In the genomic region with DNA sequence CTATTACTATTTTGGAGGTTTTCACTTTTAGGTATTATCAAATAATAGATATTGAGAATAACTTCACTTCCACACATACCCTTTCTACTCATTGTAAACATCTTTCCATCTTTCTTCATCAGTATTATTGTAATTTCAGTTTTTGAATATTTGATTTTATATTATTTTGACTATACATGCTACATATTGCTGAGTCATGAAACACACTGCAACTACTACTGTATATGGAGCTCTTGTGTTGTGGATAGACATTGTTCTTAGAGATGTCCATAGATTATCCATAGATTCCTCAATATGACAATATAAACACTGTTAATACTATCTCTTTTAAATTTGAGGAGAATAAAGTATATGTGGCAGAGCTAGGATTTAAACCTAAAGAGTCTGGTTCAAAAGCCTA, we compare ENCODE assay signal across 35 cellular contexts. TPM values are rescaled to one million over a fixed set of nuclear protein-coding genes. Genes with fewer than 3 reads are reported as not detected.
"Had no signal": no experiment of that assay in that cellular context is flagged by ENCODE, and none has a peak within 500 bp of the region (broad histone marks: within the 10 kb centered on the region; RNA-seq: fewer than 3 reads in every experiment).

No MANE protein-coding gene starts in this region.

- H3K4me3 ChIP-seq: pancreas, prostate gland, right atrium auricular region, skin epidermis, smooth muscle cell, spleen, suprapubic skin, testis, tibial artery, transverse colon, upper lobe of right lung, uterus had no signal

- H3K4me2 ChIP-seq: smooth muscle cell had no signal

- DNase-seq: naive thymus-derived CD8-positive, alpha-beta T cell; nephron progenitor cell; nucleus accumbens; pancreas; retina; spleen; stimulated activated CD4-positive, alpha-beta T cell treated with anti-CD3 and anti-CD28 coated beads, Interleukin-12 subunit alpha, Interleukin-12 subunit beta, amount 100 ng/mL, for 4 hours; stimulated activated CD4-positive, alpha-beta T cell treated with anti-CD3 and anti-CD28 coated beads, Interleukin-1b, Interleukin-23, amount 100 ng/mL, for 48 hours; stimulated activated CD4-positive, alpha-beta T cell treated with anti-CD3 and anti-CD28 coated beads, Interleukin-4, amount 100 ng/mL, for 1 hour; stimulated activated CD4-positive, alpha-beta T cell treated with anti-CD3 and anti-CD28 coated beads, Interleukin-4, amount 100 ng/mL, for 4 hours; stimulated activated CD8-positive, alpha-beta memory T cell treated with anti-CD3 and anti-CD28 coated beads, Interleukin-4, amount 100 ng/mL, for 48 hours; stimulated activated naive CD4-positive, alpha-beta T cell; stimulated activated naive CD8-positive, alpha-beta T cell treated with anti-CD3 and anti-CD28 coated beads, Interleukin-15, amount 100 ng/mL, for 72 hours; stimulated activated naive CD8-positive, alpha-beta T cell treated with anti-CD3 and anti-CD28 coated beads, Interleukin-15, Interleukin-2, amounts not matched to agents 100 U/mL and 50 U/mL, for 24 hours; substantia nigra; testis; tibial artery; transverse colon; upper lobe of right lung; uterus had no signal

- H3K36me3 ChIP-seq: neutrophil, pancreas, prostate gland, right atrium auricular region, spleen, suprapubic skin, tibial artery, transverse colon, upper lobe of right lung, uterus had no signal

- H3K9me3 ChIP-seq: neutrophil, pancreas, prostate gland, suprapubic skin, testis, tibial artery, transverse colon, uterus had no signal

- H3K27ac ChIP-seq: neutrophil, pancreas, prostate gland, right atrium auricular region, skin epidermis, spleen, suprapubic skin, testis, tibial artery, transverse colon, upper lobe of right lung, uterus had no signal

- ATAC-seq: naive thymus-derived CD8-positive, alpha-beta T cell; natural killer cell treated with Interleukin-12 subunit alpha and Interleukin-12 subunit beta and Interleukin-15 and Interleukin-18, amount 100 ng/mL, for 72 hours; pancreas; sciatic nerve; stimulated activated memory B cell treated with anti-CD40 and anti-IgM and Interleukin-4, amounts not matched to agents 10 μg/mL and 1 μg/mL and 100 μg/mL, for 72 hours; stimulated activated naive CD8-positive, alpha-beta T cell treated with anti-CD3 and anti-CD28 coated beads, Interleukin-15, amount 100 ng/mL, for 72 hours; stimulated activated naive CD8-positive, alpha-beta T cell treated with anti-CD3 and anti-CD28 coated beads, Interleukin-15, Interleukin-2, amounts not matched to agents 100 U/mL and 50 U/mL, for 24 hours; upper lobe of right lung had no signal

- FAIRE-seq: pancreas had no signal

- H3K4me1 ChIP-seq: pancreas, prostate gland, right atrium auricular region, spleen, suprapubic skin, testis, tibial artery, transverse colon, upper lobe of right lung, uterus had no signal

- H3K27me3 ChIP-seq: neutrophil, pancreas, right atrium auricular region, spleen, suprapubic skin, testis, tibial artery, transverse colon, upper lobe of right lung, uterus had no signal

RNA-seq across cellular contexts. Expression of gene IMPG1, which starts 0.8 kb away (rescaled TPM):
- total RNA-seq: naive thymus-derived CD8-positive, alpha-beta T cell; natural killer cell treated with Interleukin-12 subunit alpha and Interleukin-12 subunit beta and Interleukin-15 and Interleukin-18, amount 100 ng/mL, for 72 hours; neural crest cell; omental fat pad; osteocyte; posterior vena cava; prostate gland; pulmonary artery endothelial cell; right atrium auricular region; sciatic nerve; smooth muscle cell; spleen; suprapubic skin; transverse colon; upper lobe of right lung had no signal
- polyA plus RNA-seq: naive thymus-derived CD8-positive, alpha-beta T cell; smooth muscle cell; urinary bladder had no signal
